8 cellular contexts compared by ENCODE assay signal in the genomic region with DNA sequence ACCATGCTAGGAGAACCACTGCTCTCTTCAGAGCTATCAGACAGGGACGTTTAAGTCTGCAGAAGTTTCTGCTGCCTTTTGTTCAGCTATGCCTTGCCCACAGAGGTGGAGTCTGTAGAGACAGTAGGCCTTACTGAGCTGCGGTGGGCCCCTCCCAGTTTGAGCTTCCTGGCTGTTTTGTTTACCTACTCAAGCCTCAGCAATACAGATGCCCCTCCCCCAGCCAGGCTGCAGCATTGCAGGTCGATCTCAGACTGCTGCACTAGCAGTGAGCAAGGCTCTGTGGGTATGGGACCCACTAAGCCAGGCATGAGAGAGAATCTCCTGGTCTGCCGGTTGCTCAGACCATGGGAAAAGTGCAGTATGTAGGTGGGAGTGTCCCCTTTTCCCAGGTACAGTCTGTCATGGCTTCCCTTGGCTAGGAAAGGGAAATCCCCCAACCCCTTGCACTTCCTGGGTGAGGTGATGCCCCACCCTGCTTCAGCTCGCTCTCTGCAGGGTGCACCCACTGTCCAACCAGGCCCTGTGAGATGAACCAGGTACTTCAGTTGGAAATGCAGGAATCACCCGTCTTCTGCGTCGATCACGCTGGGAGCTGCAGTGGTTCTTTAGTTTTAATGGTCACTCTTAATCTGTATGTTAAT. TPM values are rescaled to one million over a fixed set of nuclear protein-coding genes. Genes with fewer than 3 reads are reported as not detected.
DNase-seq lines count a peak whose midpoint lies in the region; ATAC-seq, FAIRE-seq and TF ChIP-seq lines count a peak whose summit lies in the region.
"Not testable (repeated sequence)": the region's sequence is repeated elsewhere in the genome, so short reads cannot be mapped to it uniquely, and the experiment has no call there.

No MANE protein-coding gene starts in this region.

- RAD21 ChIA-PET in GM12878 (lab: Charles Lee; ENCODE audit: unreplicated experiment), result not testable (repeated sequence)

- TF ChIP-seq POLR2A in GM12878 (IDR thresholded peaks at IDR 0.05; ENCODE audit: low read depth, low read length), result 0 out of 2 replicates have a peak, but pooled peaks have one; percentile 27

- 53% methylated on average over 9 of the region's 9 CpGs for WGBS in GM12878 (ENCODE audit: insufficient coverage, insufficient replicate concordance, low lambda C conversion rate, missing lambda C conversion rate)

- H3K79me2 ChIP-seq in GM12878 (ENCODE audit: control insufficient read depth, insufficient read depth, low read length), result not testable (repeated sequence)

- not testable (repeated sequence) for H3K4me2 ChIP-seq in GM12878 (ENCODE audit: control insufficient read depth, insufficient read depth)

- not testable (repeated sequence) for H3K4me3 ChIP-seq in GM12878

- ATAC-seq in GM21390 (IDR thresholded peaks at IDR 0.05; ENCODE audit: unreplicated experiment) (peak; percentile 89), HG03280 (IDR thresholded peaks at IDR 0.05; ENCODE audit: unreplicated experiment) (peak; percentile 95), GM12878 (peak; percentile 73)

- not testable (repeated sequence) for FAIRE-seq in GM12878 (lab: Jason Lieb, UNC)

- POLR2A ChIA-PET in GM12878 (lab: Charles Lee), result interaction anchor here (1.0 kb wide), 1 partner anchor 11 kb away, joined by 3 read pairs; no protein-coding TSS in a partner anchor

- not testable (repeated sequence) for H3K27ac ChIP-seq in GM12878 (ENCODE audit: control insufficient read depth, insufficient read depth)

- DNase-seq in DMS53 treated with DMSO at 0.1 percent for 48 hours (lab: John Stamatoyannopoulos, UW; ENCODE audit: unreplicated experiment) (peak; percentile 96), NCI-H345 treated with DMSO at 0.1 percent for 48 hours (lab: John Stamatoyannopoulos, UW; ENCODE audit: unreplicated experiment) (peak; percentile 15), GM12878 (ENCODE audit: low read depth, low spot score) (peak; percentile 24), islet precursor cell (peak; percentile 83)
- peak; percentile 41 to 50 for DNase-seq in activated CD4-positive, alpha-beta T cell treated with anti-CD3 and anti-CD28 coated beads for 4 hours
- peak; percentile 71 for DNase-seq in stimulated activated CD4-positive, alpha-beta T cell treated with anti-CD3 and anti-CD28 coated beads, Interleukin-1b, Interleukin-23, amount 100 ng/mL, for 48 hours

- H3K9ac ChIP-seq in GM12878 (ENCODE audit: control insufficient read depth, insufficient read depth, low read length), result not testable (repeated sequence)

- H3K27me3 ChIP-seq in GM12878 (replicated peaks in 1 of 2; ENCODE audit: control insufficient read depth in 2 of 2, insufficient read depth in 2 of 2, low read length in 1 of 2), result not testable (repeated sequence)

- not testable (repeated sequence) for H4K20me1 ChIP-seq in GM12878 (ENCODE audit: control insufficient read depth, insufficient read depth)

- TF ChIP-seq CTCF in GM12878 (IDR thresholded peaks at IDR 0.05 in 2 of 3, conservative IDR thresholded peaks at IDR 0.05 in 1 of 3; ENCODE audit: control insufficient read depth in 2 of 3, extremely low read depth in 1 of 3, insufficient read depth in 1 of 3, low read depth in 3 of 3, low read length in 3 of 3), result not testable (repeated sequence)

- CTCF ChIA-PET in GM12878 (lab: Yijun Ruan, JAX), result interaction anchor here (0.6 kb wide), 2 partner anchors 23 to 513 kb away, joined by 3 read pairs; no protein-coding TSS in a partner anchor

- SMC1A ChIA-PET in GM12878 (lab: Charles Lee; ENCODE audit: uncharacterized antibody, unreplicated experiment), result interaction anchor here (1.1 to 1.4 kb wide), 2 partner anchors 9 to 339 kb away, joined by 3 read pairs; no protein-coding TSS in a partner anchor

- BruUV-seq in GM12878 (replicated peaks; lab: Mats Ljungman, UMichigan), result not testable (repeated sequence)

- H2AFZ ChIP-seq in GM12878 (ENCODE audit: control insufficient read depth, low read depth, low read length), result not testable (repeated sequence)

- TF ChIP-seq RAD21 in GM12878 (IDR thresholded peaks at IDR 0.05; ENCODE audit: insufficient read depth, low read depth, low read length), result not testable (repeated sequence)

- not testable (repeated sequence) for H3K9me3 ChIP-seq in GM12878 (replicated peaks; ENCODE audit: control insufficient read depth, insufficient read depth, low read length)

- in situ Hi-C loops in GM12878 (cut with MboI), result not testable (repeated sequence)

- not testable (repeated sequence) for TF ChIP-seq EP300 in GM12878 (IDR thresholded peaks at IDR 0.05; ENCODE audit: borderline replicate concordance in 1 of 2, control insufficient read depth in 1 of 2, low read depth in 2 of 2, low read length in 2 of 2)

- peaks cover 3 to 16% of the 10 kb centered on the region in 2 experiments; a peak in 3 of 4 replicates for H3K36me3 ChIP-seq in GM12878 (ENCODE audit: control insufficient read depth in 2 of 2, insufficient read depth in 2 of 2, low read length in 1 of 2)

- not testable (repeated sequence) for H3K4me1 ChIP-seq in GM12878 (ENCODE audit: control insufficient read depth, insufficient read depth, low read length)

- intact Hi-C loops in GM12878 (cut with micrococcal nuclease; ENCODE audit: unreplicated experiment), result not testable (repeated sequence)

TF ChIP-seq in GM12878, 131 proteins besides CTCF, POLR2A, EP300 and RAD21:
- 0 out of 4 replicates have a peak, but pooled peaks of 1 of the 2 experiments have one; percentile 2 for TF ChIP-seq SRF (IDR thresholded peaks at IDR 0.05; ENCODE audit: low read depth in 2 of 2, low read length in 2 of 2)

RNA-seq across cellular contexts. Expression of a gene that starts 53.7 kb away (rescaled TPM):
- total RNA-seq in GM12878 (2013; cell fraction: nucleolus; rRNA removed), result 69.9 and 74.4 TPM in 2 replicates
- total RNA-seq in GM12878 (2014; rRNA removed) (18.5 and 20.2 TPM in 2 replicates), GM12878 (2014; rRNA removed; fragmentation: Illumina TruSeq; extraction: Trizol) (19.9 and 20.5 TPM in 2 replicates), GM12878 (2021) (18.1 and 23.3 TPM in 2 replicates)
- 3.9 TPM for polyA plus RNA-seq in GM12878 (2011; ENCODE audit: low read depth)
- polyA plus RNA-seq in GM12878 (2011; rRNA removed) (15.4 and 21.1 TPM in 2 replicates), GM12878 (2014; fragmentation: Illumina TruSeq; extraction: Trizol) (11.3 and 13.4 TPM in 2 replicates), GM12878 (2014; fragmentation: Nextera tagmentation; extraction: Ambion mirVana) (1 to 10 TPM; 4.4 to 9.4 TPM), GM12878 (2014; rRNA removed) (6.5 and 7.2 TPM in 2 replicates), GM12878 (2016; fragmentation: Nextera tagmentation; extraction: Ambion mirVana) (10 to 100 TPM; 19.5 to 20.7 TPM)
- polyA plus RNA-seq in GM12878 (2011; cell fraction: cytosol; rRNA removed), result 6.7 and 9.5 TPM in 2 replicates
- 12.8 and 13.6 TPM in 2 replicates for polyA plus RNA-seq in GM12878 (2011; cell fraction: nucleus; rRNA removed)
- 6.4 TPM in 2 replicates for polyA plus RNA-seq in GM12878 (2012)
- polyA minus RNA-seq in GM12878 (2011; rRNA and poly(A)+ RNA removed), result 30.4 and 39.4 TPM in 2 replicates
- polyA minus RNA-seq in GM12878 (2011; cell fraction: cytosol; rRNA and poly(A)+ RNA removed), result 9.7 and 10.3 TPM in 2 replicates
- 8.6 and 15.5 TPM in 2 replicates for polyA minus RNA-seq in GM12878 (2011; cell fraction: nucleus; rRNA and poly(A)+ RNA removed)

RNA-seq across cellular contexts. Expression of a gene that starts 55.0 kb away (rescaled TPM):
- total RNA-seq in GM12878 (2013; cell fraction: nucleolus; rRNA removed), result 70.2 and 71.1 TPM in 2 replicates
- total RNA-seq in GM12878 (2014; rRNA removed) (10.2 and 15.0 TPM in 2 replicates), GM12878 (2014; rRNA removed; fragmentation: Illumina TruSeq; extraction: Trizol) (18.6 and 20.3 TPM in 2 replicates), GM12878 (2021) (11.6 and 12.6 TPM in 2 replicates)
- polyA plus RNA-seq in GM12878 (2011; ENCODE audit: low read depth), result 6.0 TPM
- polyA plus RNA-seq in GM12878 (2011; rRNA removed) (51.1 and 72.3 TPM in 2 replicates), GM12878 (2014; fragmentation: Illumina TruSeq; extraction: Trizol) (18.5 and 19.0 TPM in 2 replicates), GM12878 (2014; fragmentation: Nextera tagmentation; extraction: Ambion mirVana) (10 to 100 TPM; 16.1 to 27.2 TPM), GM12878 (2014; rRNA removed) (10.3 and 12.1 TPM in 2 replicates), GM12878 (2016; fragmentation: Nextera tagmentation; extraction: Ambion mirVana) (10 to 100 TPM; 15.4 to 16.3 TPM)
- 12.9 and 14.1 TPM in 2 replicates for polyA plus RNA-seq in GM12878 (2011; cell fraction: cytosol; rRNA removed)
- polyA plus RNA-seq in GM12878 (2011; cell fraction: nucleus; rRNA removed), result 60.9 and 64.7 TPM in 2 replicates
- 7.1 and 7.7 TPM in 2 replicates for polyA plus RNA-seq in GM12878 (2012)
- 20.9 and 24.6 TPM in 2 replicates for polyA minus RNA-seq in GM12878 (2011; rRNA and poly(A)+ RNA removed)
- 6.4 and 9.5 TPM in 2 replicates for polyA minus RNA-seq in GM12878 (2011; cell fraction: cytosol; rRNA and poly(A)+ RNA removed)
- 26.2 and 43.1 TPM in 2 replicates for polyA minus RNA-seq in GM12878 (2011; cell fraction: nucleus; rRNA and poly(A)+ RNA removed)

Comparison
In these comparisons a context has a peak if more than half of its experiments do, and no peak if none do; other contexts are left out.
1. DNase-seq: peak in every context shown above with its lines; median percentile 96 in DMS53 treated with DMSO at 0.1 percent for 48 hours; 83 in islet precursor cell; 71 in stimulated activated CD4-positive, alpha-beta T cell treated with anti-CD3 and anti-CD28 coated beads, Interleukin-1b, Interleukin-23, amount 100 ng/mL, for 48 hours; 46 in activated CD4-positive, alpha-beta T cell treated with anti-CD3 and anti-CD28 coated beads for 4 hours; 24 in GM12878; 15 in NCI-H345 treated with DMSO at 0.1 percent for 48 hours.